8 cellular contexts compared by ENCODE assay signal in the genomic region with DNA sequence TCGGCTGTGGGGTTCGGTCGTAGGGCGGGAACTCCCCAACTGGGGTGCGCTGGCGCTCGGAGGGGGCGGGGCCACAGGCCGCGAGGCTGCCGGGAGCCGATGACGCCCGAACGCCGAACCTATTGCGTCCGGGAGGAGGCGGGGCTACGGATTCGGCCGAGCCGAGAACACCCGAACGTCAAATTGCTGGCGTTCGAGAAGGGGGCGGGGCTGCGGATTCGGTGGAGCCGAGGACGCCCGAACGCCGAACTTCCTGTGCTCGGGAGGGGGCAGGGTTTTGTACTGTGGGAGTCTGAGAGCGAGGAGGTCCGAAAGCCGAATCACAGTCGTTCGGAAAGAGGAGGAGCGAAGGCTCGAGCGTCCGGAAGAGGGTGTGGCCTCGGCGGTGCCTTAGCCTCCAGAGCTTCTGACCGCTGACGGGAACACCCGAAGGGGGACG. TPM values are rescaled to one million over a fixed set of nuclear protein-coding genes. Genes with fewer than 3 reads are reported as not detected.
DNase-seq lines count a peak whose midpoint lies in the region; ATAC-seq, FAIRE-seq and TF ChIP-seq lines count a peak whose summit lies in the region.

No MANE protein-coding gene starts in this region.

- CTCF ChIA-PET in A673 (lab: Charles Lee) = no interaction called here
- CTCF ChIA-PET in WTC11 (lab: Charles Lee) = interaction anchor here (1.0 to 4.2 kb wide), 11 partner anchors 11 to 278 kb away, joined by 3 to 84 read pairs (median 6); partner anchors contain the start of genes LENG1 and TMC4

- POLR2A ChIA-PET in A673 (lab: Charles Lee; ENCODE audit: low non-redundant PET) (interaction anchor here (1.0 kb wide), 2 partner anchors 10 to 12 kb away, joined by 3 to 5 read pairs; partner anchors contain the start of gene RPS9), WTC11 (lab: Charles Lee) (interaction anchor here (1.0 to 4.3 kb wide), 6 partner anchors 11 to 127 kb away, joined by 3 to 25 read pairs (median 6); partner anchors contain the start of genes LENG1 and RPS9)

- H3K36me3 Mint-ChIP-seq in WTC11 = peaks cover 44% of the 10 kb centered on the region

- H3K4me3 ChIP-seq in A673 (ENCODE audit: low read depth, low read length, poor library complexity, severe bottlenecking) (peak overlapping the region; percentile 91), bronchial epithelial cell (ENCODE audit: low read depth, low read length) (peak overlapping the region; percentile 82), skeletal muscle tissue (ENCODE audit: low read length in 3 of 3) (peak overlapping the region; percentile 88 to 95 (median 93))

- intact Hi-C loops in A673 (cut with micrococcal nuclease; ENCODE audit: unreplicated experiment) = no loop called here

- H3K4me1 ChIP-seq in A673 (ENCODE audit: insufficient read depth, low read length, poor library complexity, severe bottlenecking) (peaks cover 17% of the 10 kb centered on the region), skeletal muscle tissue (ENCODE audit: control insufficient read depth in 3 of 3, insufficient read depth in 3 of 3, low read length in 3 of 3) (peaks cover 16 to 24% (median 18%) of the 10 kb centered on the region in 3 donors)

- FAIRE-seq in bronchial epithelial cell (lab: Jason Lieb, UNC) = no peak

- H3K4me3 Mint-ChIP-seq in WTC11 = peak overlapping the region; percentile 85

- peak overlapping the region; percentile 93 to 97 (median 97) for H3K9ac ChIP-seq in skeletal muscle tissue (ENCODE audit: low read depth in 1 of 3, low read length in 3 of 3)

- H3K4me1 Mint-ChIP-seq in WTC11 = peaks cover 32% of the 10 kb centered on the region

- peak; percentile 55 for ATAC-seq in GM18907 (IDR thresholded peaks at IDR 0.05; ENCODE audit: unreplicated experiment)
- ATAC-seq in HG03196 (IDR thresholded peaks at IDR 0.05; ENCODE audit: unreplicated experiment) = peak; percentile 44
- peak; percentile 60 for ATAC-seq in WTC11

- H3K27me3 Mint-ChIP-seq in WTC11 (ENCODE audit: low read depth) = peaks cover 3% of the 10 kb centered on the region; the same call in 1 of the 2 replicates

- peak overlapping the region; percentile 98 for H3K27ac ChIP-seq in A673 (ENCODE audit: low read depth, low read length, poor library complexity, severe bottlenecking)
- peak overlapping the region; percentile 100 for H3K27ac ChIP-seq in skeletal muscle tissue (ENCODE audit: low read depth, low read length)

- peaks cover 21% of the 10 kb centered on the region for H3K36me3 ChIP-seq in A673 (ENCODE audit: insufficient read depth, low read length, poor library complexity, severe bottlenecking)
- H3K36me3 ChIP-seq in bronchial epithelial cell (ENCODE audit: control insufficient read depth, insufficient read depth, low read length) = peaks cover 8% of the 10 kb centered on the region
- peaks cover 10 to 22% (median 13%) of the 10 kb centered on the region in 3 donors for H3K36me3 ChIP-seq in skeletal muscle tissue (ENCODE audit: control insufficient read depth in 3 of 3, insufficient read depth in 3 of 3, low read length in 3 of 3)

- H3K27ac Mint-ChIP-seq in WTC11 = peak overlapping the region; percentile 100

- H3K9me3 ChIP-seq in A673 (ENCODE audit: low read depth, low read length, poor library complexity, severe bottlenecking) (no peaks in the 10 kb centered on the region), skeletal muscle tissue (ENCODE audit: control insufficient read depth in 3 of 3, low read length in 3 of 3) (no peaks in the 10 kb centered on the region)

- no peak for TF ChIP-seq CTCF in A673 (conservative IDR thresholded peaks at IDR 0.05; ENCODE audit: low read depth, low read length)
- no peak for TF ChIP-seq CTCF in WTC11 (IDR thresholded peaks at IDR 0.05)
- no peak for TF ChIP-seq CTCF in bronchial epithelial cell (IDR thresholded peaks at IDR 0.05; ENCODE audit: insufficient read depth, low read length, severe bottlenecking)

- H3K27me3 ChIP-seq in A673 (replicated peaks; ENCODE audit: insufficient read depth, low read depth, low read length, poor library complexity) (no peaks in the 10 kb centered on the region), bronchial epithelial cell (ENCODE audit: control insufficient read depth, insufficient read depth, low read length) (no peaks in the 10 kb centered on the region), skeletal muscle tissue (ENCODE audit: control insufficient read depth in 3 of 3, insufficient read depth in 3 of 3, low read length in 3 of 3) (no peaks in the 10 kb centered on the region)

- no TSS peak for BruUV-seq in A673 (replicated peaks; lab: Mats Ljungman, UMichigan)

- peak; percentile 100 for DNase-seq in A673 (ENCODE audit: low spot score)
- DNase-seq in NCI-H2227 treated with DMSO at 0.1 percent for 48 hours (lab: John Stamatoyannopoulos, UW) = peak; percentile 100
- peak; percentile 99 for DNase-seq in WTC11 (ENCODE audit: low spot score)
- peak; percentile 97 for DNase-seq in bronchial epithelial cell (ENCODE audit: low read depth)
- DNase-seq in iPS-NIHi11 (ENCODE audit: low spot score) = peak; percentile 69

- no peaks in the 10 kb centered on the region for H3K9me3 Mint-ChIP-seq in WTC11

TF ChIP-seq in WTC11, 78 proteins besides CTCF, POLR2A, EP300 and RAD21:
- TF ChIP-seq ZBTB21 (CRISPR knock-in tag; IDR thresholded peaks at IDR 0.05; ENCODE audit: borderline replicate concordance) (no peak), NFYB (CRISPR knock-in tag; conservative IDR thresholded peaks at IDR 0.05; ENCODE audit: low read depth) (peak; percentile 41; the same call in 1 of the 2 replicates), EMX1 (CRISPR knock-in tag; IDR thresholded peaks at IDR 0.05) (no peak)
- TF ChIP-seq, protein P1, sequence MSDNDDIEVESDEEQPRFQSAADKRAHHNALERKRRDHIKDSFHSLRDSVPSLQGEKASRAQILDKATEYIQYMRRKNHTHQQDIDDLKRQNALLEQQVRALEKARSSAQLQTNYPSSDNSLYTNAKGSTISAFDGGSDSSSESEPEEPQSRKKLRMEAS (CRISPR knock-in tag; IDR thresholded peaks at IDR 0.05) = peak; percentile 66
- TF ChIP-seq, protein P2, sequence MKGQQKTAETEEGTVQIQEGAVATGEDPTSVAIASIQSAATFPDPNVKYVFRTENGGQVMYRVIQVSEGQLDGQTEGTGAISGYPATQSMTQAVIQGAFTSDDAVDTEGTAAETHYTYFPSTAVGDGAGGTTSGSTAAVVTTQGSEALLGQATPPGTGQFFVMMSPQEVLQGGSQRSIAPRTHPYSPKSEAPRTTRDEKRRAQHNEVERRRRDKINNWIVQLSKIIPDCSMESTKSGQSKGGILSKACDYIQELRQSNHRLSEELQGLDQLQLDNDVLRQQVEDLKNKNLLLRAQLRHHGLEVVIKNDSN (CRISPR knock-in tag; IDR thresholded peaks at IDR 0.05) = 0 out of 2 replicates have a peak, but pooled peaks have one; percentile 4
- TF ChIP-seq, protein P3, sequence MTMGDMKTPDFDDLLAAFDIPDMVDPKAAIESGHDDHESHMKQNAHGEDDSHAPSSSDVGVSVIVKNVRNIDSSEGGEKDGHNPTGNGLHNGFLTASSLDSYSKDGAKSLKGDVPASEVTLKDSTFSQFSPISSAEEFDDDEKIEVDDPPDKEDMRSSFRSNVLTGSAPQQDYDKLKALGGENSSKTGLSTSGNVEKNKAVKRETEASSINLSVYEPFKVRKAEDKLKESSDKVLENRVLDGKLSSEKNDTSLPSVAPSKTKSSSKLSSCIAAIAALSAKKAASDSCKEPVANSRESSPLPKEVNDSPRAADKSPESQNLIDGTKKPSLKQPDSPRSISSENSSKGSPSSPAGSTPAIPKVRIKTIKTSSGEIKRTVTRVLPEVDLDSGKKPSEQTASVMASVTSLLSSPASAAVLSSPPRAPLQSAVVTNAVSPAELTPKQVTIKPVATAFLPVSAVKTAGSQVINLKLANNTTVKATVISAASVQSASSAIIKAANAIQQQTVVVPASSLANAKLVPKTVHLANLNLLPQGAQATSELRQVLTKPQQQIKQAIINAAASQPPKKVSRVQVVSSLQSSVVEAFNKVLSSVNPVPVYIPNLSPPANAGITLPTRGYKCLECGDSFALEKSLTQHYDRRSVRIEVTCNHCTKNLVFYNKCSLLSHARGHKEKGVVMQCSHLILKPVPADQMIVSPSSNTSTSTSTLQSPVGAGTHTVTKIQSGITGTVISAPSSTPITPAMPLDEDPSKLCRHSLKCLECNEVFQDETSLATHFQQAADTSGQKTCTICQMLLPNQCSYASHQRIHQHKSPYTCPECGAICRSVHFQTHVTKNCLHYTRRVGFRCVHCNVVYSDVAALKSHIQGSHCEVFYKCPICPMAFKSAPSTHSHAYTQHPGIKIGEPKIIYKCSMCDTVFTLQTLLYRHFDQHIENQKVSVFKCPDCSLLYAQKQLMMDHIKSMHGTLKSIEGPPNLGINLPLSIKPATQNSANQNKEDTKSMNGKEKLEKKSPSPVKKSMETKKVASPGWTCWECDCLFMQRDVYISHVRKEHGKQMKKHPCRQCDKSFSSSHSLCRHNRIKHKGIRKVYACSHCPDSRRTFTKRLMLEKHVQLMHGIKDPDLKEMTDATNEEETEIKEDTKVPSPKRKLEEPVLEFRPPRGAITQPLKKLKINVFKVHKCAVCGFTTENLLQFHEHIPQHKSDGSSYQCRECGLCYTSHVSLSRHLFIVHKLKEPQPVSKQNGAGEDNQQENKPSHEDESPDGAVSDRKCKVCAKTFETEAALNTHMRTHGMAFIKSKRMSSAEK (CRISPR knock-in tag; IDR thresholded peaks at IDR 0.05; ENCODE audit: borderline replicate concordance) = no peak

RNA-seq across cellular contexts. Expression of gene TSEN34, which starts 0.6 kb away (rescaled TPM):
- 56.9 and 64.7 TPM in 2 replicates for total RNA-seq in A673 (2021)
- total RNA-seq in WTC11 (2021) = 32.0 to 34.3 TPM (median 32.5 TPM) in 3 replicates
- total RNA-seq in bronchial epithelial cell = 47.9 and 50.2 TPM in 2 replicates
- 29.7 TPM for total RNA-seq in skeletal muscle tissue

RNA-seq across cellular contexts. Expression of gene MBOAT7, which starts 1.1 kb away (rescaled TPM):
- total RNA-seq in A673 (2021) = 107 and 109 TPM in 2 replicates
- total RNA-seq in WTC11 (2021) = 109 to 126 TPM (median 113 TPM) in 3 replicates
- total RNA-seq in bronchial epithelial cell = 6.8 and 10.6 TPM in 2 replicates
- total RNA-seq in skeletal muscle tissue = 8.9 TPM

RNA-seq across cellular contexts. Expression of gene RPS9, which starts 10.1 kb away (rescaled TPM):
- total RNA-seq in A673 (2021) (944 and 951 TPM in 2 replicates), WTC11 (2021) (1,828 to 2,106 TPM (median 2,018 TPM) in 3 replicates), bronchial epithelial cell (2,761 and 3,132 TPM in 2 replicates), skeletal muscle tissue (4,630 TPM)

RNA-seq across cellular contexts. Expression of gene TMC4, which starts 17.6 kb away (rescaled TPM):
- total RNA-seq in A673 (2021) (0.58 and 0.96 TPM in 2 replicates), WTC11 (2021) (9.3 to 14.7 TPM (median 13.8 TPM) in 3 replicates), bronchial epithelial cell (23.2 and 25.0 TPM in 2 replicates), skeletal muscle tissue (1.0 TPM)

RNA-seq across cellular contexts. Expression of gene LENG1, which starts 31.0 kb away (rescaled TPM):
- total RNA-seq in A673 (2021) (8.8 and 9.7 TPM in 2 replicates), WTC11 (2021) (4.6 to 5.4 TPM (median 4.9 TPM) in 3 replicates), bronchial epithelial cell (9.7 and 13.4 TPM in 2 replicates), skeletal muscle tissue (7.8 TPM)

Comparison
In these comparisons a context has a peak if more than half of its experiments do, and no peak if none do; other contexts are left out.
1. Peak in every context shown above with its lines: DNase-seq, ATAC-seq, H3K4me3 ChIP-seq and H3K27ac ChIP-seq.